ENCODE assay signal across 20 cellular contexts in the genomic region with DNA sequence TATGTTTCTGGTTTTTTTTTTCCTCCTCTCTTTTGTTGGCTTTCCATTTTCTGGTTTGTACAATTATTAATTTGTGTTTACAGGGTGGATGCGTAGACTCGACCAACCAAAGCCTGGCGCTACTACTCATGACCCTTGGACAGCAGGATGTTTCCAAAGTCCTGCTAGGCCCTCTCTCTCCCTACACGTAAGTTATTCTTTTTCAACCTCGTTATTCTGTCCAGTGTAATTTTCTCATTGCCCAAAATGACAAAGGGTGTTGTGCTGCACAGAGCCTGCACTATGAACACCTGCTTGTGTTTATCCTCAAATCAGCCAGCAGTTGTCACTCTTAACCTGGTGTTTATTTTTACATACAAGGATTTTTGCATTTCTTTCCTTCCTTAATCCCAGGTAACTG. TPM values are rescaled to one million over a fixed set of nuclear protein-coding genes. Genes with fewer than 3 reads are reported as not detected.
DNase-seq lines count a peak whose midpoint lies in the region; ATAC-seq, FAIRE-seq and TF ChIP-seq lines count a peak whose summit lies in the region.
"Had no signal": no experiment of that assay in that cellular context is flagged by ENCODE, and none has a peak within 500 bp of the region (broad histone marks: within the 10 kb centered on the region; RNA-seq: fewer than 3 reads in every experiment).

No MANE protein-coding gene starts in this region.

- DNase-seq in A549 (ENCODE audit: low read depth in 1 of 2, low spot score in 1 of 2): no peak
- no peak for DNase-seq in GM12892 (ENCODE audit: insufficient read length)
- peak; percentile 13 for DNase-seq in PC-3
- DNase-seq in left lobe of liver (ENCODE audit: low spot score): peak; percentile 81
- no peak for DNase-seq in type B pancreatic cell (ENCODE audit: extremely low spot score, unreplicated experiment)
- no peak for DNase-seq in activated CD4-positive, alpha-beta T cell treated with anti-CD3 and anti-CD28 coated beads, Interleukin-2, amount 50 U/mL, for 48 hours
- DNase-seq in NCI-H2171 (lab: John Stamatoyannopoulos, UW): no peak
- DNase-seq: activated CD4-positive, alpha-beta T cell treated with anti-CD3 and anti-CD28 coated beads for 4 hours; activated naive CD4-positive, alpha-beta T cell treated with anti-CD3 and anti-CD28 coated beads, Interleukin-2, amount 50 U/mL, for 16 hours; Calu3; effector CD8-positive, alpha-beta T cell; hypothalamus; Kasumi-1; left lung; NCI-H1930; pancreas had no signal

- H3K9me3 ChIP-seq in A549: no peaks in the 10 kb centered on the region
- no peaks in the 10 kb centered on the region for H3K9me3 ChIP-seq in PC-3 (ENCODE audit: low read length)
- H3K9me3 ChIP-seq: left lung, pancreas had no signal

- no peak overlapping the region for H3K4me3 Mint-ChIP-seq in type B pancreatic cell
- H3K4me3 Mint-ChIP-seq: stimulated activated effector memory CD8-positive, alpha-beta T cell treated with anti-CD3 and anti-CD28 coated beads, Interleukin-12 subunit alpha, Interleukin-12 subunit beta, amount 100 ng/mL, for 72 hours had no signal

- no peaks in the 10 kb centered on the region for H3K4me1 ChIP-seq in A549
- H3K4me1 ChIP-seq in PC-3 (ENCODE audit: insufficient read depth, low read length): no peaks in the 10 kb centered on the region

- no peaks in the 10 kb centered on the region for H3K9me3 Mint-ChIP-seq in type B pancreatic cell
- H3K9me3 Mint-ChIP-seq: stimulated activated effector memory CD8-positive, alpha-beta T cell treated with anti-CD3 and anti-CD28 coated beads, Interleukin-12 subunit alpha, Interleukin-12 subunit beta, amount 100 ng/mL, for 72 hours had no signal

- peaks cover 25% of the 10 kb centered on the region for H3K36me3 Mint-ChIP-seq in type B pancreatic cell

- ATAC-seq in A549 (no peak), PC-3 (0 out of 2 replicates have a peak, but pooled peaks have one; percentile 38), left lobe of liver (peak; percentile 79), GM21576 (IDR thresholded peaks at IDR 0.05; ENCODE audit: unreplicated experiment) (no peak)
- ATAC-seq: left lung; stimulated activated effector memory CD8-positive, alpha-beta T cell treated with anti-CD3 and anti-CD28 coated beads, Interleukin-12 subunit alpha, Interleukin-12 subunit beta, amount 100 ng/mL, for 72 hours had no signal

- no peak overlapping the region for H3K9ac ChIP-seq in PC-3 (ENCODE audit: low read length)

- no peaks in the 10 kb centered on the region for H3K4me1 Mint-ChIP-seq in type B pancreatic cell (ENCODE audit: unreplicated experiment)

- TF ChIP-seq POLR2A in A549 (IDR thresholded peaks at IDR 0.05; ENCODE audit: low read length) (no peak), GM12892 (IDR thresholded peaks at IDR 0.05; ENCODE audit: low read depth, low read length) (no peak)

- 82% methylated on average over 5 of the region's 5 CpGs for WGBS in A549 (ENCODE audit: missing lambda C conversion rate)

- intact Hi-C loops in PC-3 (cut with micrococcal nuclease): loop anchor here (1.0 to 5.0 kb wide), 3 partner anchors 75 to 139 kb away; no protein-coding TSS in a partner anchor

- H3K79me2 ChIP-seq in PC-3 (ENCODE audit: low read length): no peaks in the 10 kb centered on the region

- H3K27me3 Mint-ChIP-seq in type B pancreatic cell: no peaks in the 10 kb centered on the region

- no peak overlapping the region for H2AFZ ChIP-seq in PC-3 (ENCODE audit: low read length)

- no peaks in the 10 kb centered on the region for H3K27me3 ChIP-seq in PC-3 (ENCODE audit: low read length)
- H3K27me3 ChIP-seq: left lung, pancreas had no signal

- H3F3A ChIP-seq in PC-3 (ENCODE audit: low read length, unreplicated experiment): no peaks in the 10 kb centered on the region

- BruUV-seq in PC-3 (replicated peaks; lab: Mats Ljungman, UMichigan): no TSS peak

- no peak for TF ChIP-seq EP300 in A549 (IDR thresholded peaks at IDR 0.05)

- POLR2A ChIA-PET in A549 (lab: Yijun Ruan, JAX): no interaction called here
- POLR2A ChIA-PET in PC-3 (lab: Charles Lee; ENCODE audit: unreplicated experiment): no interaction called here

- H3K9me2 ChIP-seq in PC-3 (replicated peaks; ENCODE audit: low read length): no peaks in the 10 kb centered on the region

- H3K4me3 ChIP-seq in A549 (no peak overlapping the region), PC-3 (ENCODE audit: low read length) (no peak overlapping the region)
- H3K4me3 ChIP-seq: left lung, pancreas, smooth muscle cell had no signal

- TF ChIP-seq CTCF in A549 (IDR thresholded peaks at IDR 0.05) (peak; percentile 25; the same call in 2 of the 3 replicates), PC-3 (conservative IDR thresholded peaks at IDR 0.05; ENCODE audit: low read depth, low read length) (peak; percentile 49), type B pancreatic cell (conservative IDR thresholded peaks at IDR 0.05) (no peak)

- TF ChIP-seq RAD21 in A549 (conservative IDR thresholded peaks at IDR 0.05 in 1 of 2, IDR thresholded peaks at IDR 0.05 in 1 of 2): no peak

- H3K27ac ChIP-seq in A549 (no peak overlapping the region), PC-3 (ENCODE audit: low read length) (no peak overlapping the region)
- H3K27ac ChIP-seq: left lung, pancreas had no signal

- H3K36me3 ChIP-seq in PC-3 (ENCODE audit: low read depth, low read length): peaks cover 8% of the 10 kb centered on the region; the same call in 1 of the 2 replicates

- no peaks in the 10 kb centered on the region for H4K20me1 ChIP-seq in PC-3 (ENCODE audit: low read length)

- CTCF ChIA-PET in A549 (lab: Yijun Ruan, JAX) (no interaction called here), PC-3 (lab: Charles Lee) (no interaction called here)

- H3K27ac Mint-ChIP-seq in type B pancreatic cell: no peak overlapping the region

- FAIRE-seq in A549 (lab: Jason Lieb, UNC) (no peak), GM12892 (lab: Jason Lieb, UNC) (peak; percentile 38)
- FAIRE-seq: H1, pancreas had no signal

- H3K4me2 ChIP-seq in A549: no peak overlapping the region
- H3K4me2 ChIP-seq in PC-3 (ENCODE audit: low read length): no peak overlapping the region
- H3K4me2 ChIP-seq: smooth muscle cell had no signal

TF ChIP-seq in A549, 52 proteins besides CTCF, POLR2A, EP300 and RAD21:
- no peak for TF ChIP-seq ZC3H11A (IDR thresholded peaks at IDR 0.05)
- TF ChIP-seq, protein P1, sequence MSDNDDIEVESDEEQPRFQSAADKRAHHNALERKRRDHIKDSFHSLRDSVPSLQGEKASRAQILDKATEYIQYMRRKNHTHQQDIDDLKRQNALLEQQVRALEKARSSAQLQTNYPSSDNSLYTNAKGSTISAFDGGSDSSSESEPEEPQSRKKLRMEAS (IDR thresholded peaks at IDR 0.05): no peak
- TF ChIP-seq HEYL (CRISPR knock-in tag; IDR thresholded peaks at IDR 0.05): no peak
- no peak for TF ChIP-seq RCOR1 (IDR thresholded peaks at IDR 0.05; ENCODE audit: low read depth, low read length)
- TF ChIP-seq, protein P2, sequence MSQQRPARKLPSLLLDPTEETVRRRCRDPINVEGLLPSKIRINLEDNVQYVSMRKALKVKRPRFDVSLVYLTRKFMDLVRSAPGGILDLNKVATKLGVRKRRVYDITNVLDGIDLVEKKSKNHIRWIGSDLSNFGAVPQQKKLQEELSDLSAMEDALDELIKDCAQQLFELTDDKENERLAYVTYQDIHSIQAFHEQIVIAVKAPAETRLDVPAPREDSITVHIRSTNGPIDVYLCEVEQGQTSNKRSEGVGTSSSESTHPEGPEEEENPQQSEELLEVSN (IDR thresholded peaks at IDR 0.05; ENCODE audit: borderline replicate concordance, low read depth): no peak
- no peak for TF ChIP-seq FOXS1 (CRISPR knock-in tag; IDR thresholded peaks at IDR 0.05)
- no peak for TF ChIP-seq MAZ (IDR thresholded peaks at IDR 0.05; ENCODE audit: borderline replicate concordance, low read depth, low read length)
- TF ChIP-seq FOSB (CRISPR knock-in tag; IDR thresholded peaks at IDR 0.05): no peak
- TF ChIP-seq, protein P3, sequence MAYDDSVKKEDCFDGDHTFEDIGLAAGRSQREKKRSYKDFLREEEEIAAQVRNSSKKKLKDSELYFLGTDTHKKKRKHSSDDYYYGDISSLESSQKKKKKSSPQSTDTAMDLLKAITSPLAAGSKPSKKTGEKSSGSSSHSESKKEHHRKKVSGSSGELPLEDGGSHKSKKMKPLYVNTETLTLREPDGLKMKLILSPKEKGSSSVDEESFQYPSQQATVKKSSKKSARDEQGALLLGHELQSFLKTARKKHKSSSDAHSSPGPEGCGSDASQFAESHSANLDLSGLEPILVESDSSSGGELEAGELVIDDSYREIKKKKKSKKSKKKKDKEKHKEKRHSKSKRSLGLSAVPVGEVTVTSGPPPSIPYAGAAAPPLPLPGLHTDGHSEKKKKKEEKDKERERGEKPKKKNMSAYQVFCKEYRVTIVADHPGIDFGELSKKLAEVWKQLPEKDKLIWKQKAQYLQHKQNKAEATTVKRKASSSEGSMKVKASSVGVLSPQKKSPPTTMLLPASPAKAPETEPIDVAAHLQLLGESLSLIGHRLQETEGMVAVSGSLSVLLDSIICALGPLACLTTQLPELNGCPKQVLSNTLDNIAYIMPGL (CRISPR knock-in tag; IDR thresholded peaks at IDR 0.05; ENCODE audit: borderline replicate concordance): no peak
- TF ChIP-seq CBX8 (IDR thresholded peaks at IDR 0.05): no peak

RNA-seq across cellular contexts. Expression of a gene that starts 56.6 kb away (rescaled TPM):
- polyA plus RNA-seq in A549 (2011; rRNA removed) (25.5 and 26.7 TPM in 2 replicates), A549 (2017; fragmentation: RNase III; extraction: RNeasy Plus Mini Kit Qiagen cat#74134 plus additional on column Dnase treatment) (27.5 to 30.0 TPM (median 29.4 TPM) in 3 replicates)
- polyA plus RNA-seq in A549 (2012; cell fraction: cytosol; rRNA removed): 30.0 and 33.4 TPM in 2 replicates
- 29.3 and 43.1 TPM in 2 replicates for polyA plus RNA-seq in A549 (2012; cell fraction: nucleus; rRNA removed)
- polyA minus RNA-seq in A549 (2011; rRNA and poly(A)+ RNA removed): 43.1 and 43.3 TPM in 2 replicates
- polyA plus RNA-seq in GM12892 (2012; ENCODE audit: missing spikeins): 23.4 TPM
- total RNA-seq in PC-3 (2014; rRNA removed) (52.2 and 61.5 TPM in 2 replicates), left lobe of liver (48.8 TPM), type B pancreatic cell (ENCODE audit: low replicate concordance) (12.9 and 15.6 TPM in 2 replicates)

Comparison
In these comparisons a context has a peak if more than half of its experiments do, and no peak if none do; other contexts are left out.
1. ATAC-seq: peak in PC-3 (single experiment) and left lobe of liver (single experiment); none in A549 (0 of 2) and GM21576 (single experiment).
2. DNase-seq: peak in PC-3 (single experiment) and left lobe of liver (single experiment); none in A549 (0 of 2), GM12892 (single experiment), type B pancreatic cell (single experiment), activated CD4-positive, alpha-beta T cell treated with anti-CD3 and anti-CD28 coated beads, Interleukin-2, amount 50 U/mL, for 48 hours (0 of 2) and NCI-H2171 (single experiment).